10 cellular contexts compared by ENCODE assay signal in the genomic region with DNA sequence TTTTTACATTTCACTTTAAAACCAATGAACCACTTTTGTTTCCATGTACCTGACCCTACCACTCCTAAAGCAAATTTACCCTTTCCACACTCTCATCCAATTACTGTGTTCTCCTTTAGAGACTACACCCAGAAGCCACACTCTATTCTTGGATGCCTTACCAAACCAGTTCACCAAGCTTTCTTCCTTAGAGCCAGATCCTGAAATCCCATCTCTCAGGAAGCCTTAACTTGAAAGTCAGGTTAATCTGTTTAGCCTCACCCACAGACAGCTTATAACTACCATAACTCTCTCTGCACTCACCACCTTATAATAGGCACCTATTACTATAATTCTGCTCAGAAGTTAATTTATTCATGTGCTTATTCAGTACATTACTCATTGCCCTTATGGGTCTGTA. TPM values are rescaled to one million over a fixed set of nuclear protein-coding genes. Genes with fewer than 3 reads are reported as not detected.
DNase-seq lines count a peak whose midpoint lies in the region; ATAC-seq and TF ChIP-seq lines count a peak whose summit lies in the region.
"Had no signal": no experiment of that assay in that cellular context is flagged by ENCODE, and none has a peak within 500 bp of the region (broad histone marks: within the 10 kb centered on the region; RNA-seq: fewer than 3 reads in every experiment).

No MANE protein-coding gene starts in this region.

- intact Hi-C loops in Caco-2 (cut with micrococcal nuclease; ENCODE audit: unreplicated experiment), result no loop called here
- intact Hi-C loops in naive thymus-derived CD4-positive, alpha-beta T cell (cut with micrococcal nuclease), result loop anchor here (10.0 kb wide), 1 partner anchor 52 kb away; no protein-coding TSS in a partner anchor

- H3K36me3 ChIP-seq in Caco-2 (ENCODE audit: control insufficient read depth, insufficient read depth, low read length), result peaks cover 2% of the 10 kb centered on the region; the same call in 1 of the 2 replicates
- peaks cover 0 to 24% (median 15%) of the 10 kb centered on the region in 3 experiments for H3K36me3 ChIP-seq in naive thymus-derived CD4-positive, alpha-beta T cell (ENCODE audit: control insufficient read depth in 2 of 3, insufficient read depth in 3 of 3, low read length in 3 of 3)

- peaks cover 32% of the 10 kb centered on the region for H3K4me1 ChIP-seq in Caco-2
- H3K4me1 ChIP-seq in naive thymus-derived CD4-positive, alpha-beta T cell (ENCODE audit: control insufficient read depth in 2 of 2, insufficient read depth in 2 of 2, low read length in 2 of 2), result peaks cover 37 to 46% of the 10 kb centered on the region in 2 donors
- H3K4me1 ChIP-seq: SJCRH30 had no signal

- POLR2A ChIA-PET in Caco-2 (lab: Charles Lee), result no interaction called here
- POLR2A ChIA-PET in naive thymus-derived CD4-positive, alpha-beta T cell (lab: Charles Lee), result interaction anchor here (0.7 to 4.4 kb wide), 4 partner anchors 15 to 238 kb away, joined by 3 to 17 read pairs (median 6); no protein-coding TSS in a partner anchor

- H3K9me3 Mint-ChIP-seq in Caco-2 (ENCODE audit: unreplicated experiment), result no peaks in the 10 kb centered on the region
- no peaks in the 10 kb centered on the region for H3K9me3 Mint-ChIP-seq in chondrocyte (ENCODE audit: low read depth)
- H3K9me3 Mint-ChIP-seq in naive thymus-derived CD4-positive, alpha-beta T cell, result peaks cover 0 to 5% (median 0%) of the 10 kb centered on the region in 11 donors

- H3K4me3 ChIP-seq in Caco-2 (ENCODE audit: low read depth, low read length), result no peak overlapping the region
- no peak overlapping the region for H3K4me3 ChIP-seq in naive thymus-derived CD4-positive, alpha-beta T cell (ENCODE audit: low read length)
- H3K4me3 ChIP-seq: SJCRH30 had no signal

- no peaks in the 10 kb centered on the region for H3K27me3 Mint-ChIP-seq in Caco-2 (ENCODE audit: insufficient read depth, unreplicated experiment)
- no peaks in the 10 kb centered on the region for H3K27me3 Mint-ChIP-seq in chondrocyte (ENCODE audit: low read depth)
- H3K27me3 Mint-ChIP-seq in naive thymus-derived CD4-positive, alpha-beta T cell, result peaks cover 0 to 5% (median 0%) of the 10 kb centered on the region in 5 donors

- ATAC-seq in naive thymus-derived CD4-positive, alpha-beta T cell, result no peak
- no peak for ATAC-seq in GM18867 (IDR thresholded peaks at IDR 0.05; ENCODE audit: unreplicated experiment)
- ATAC-seq in HG03139 (IDR thresholded peaks at IDR 0.05; ENCODE audit: unreplicated experiment), result no peak

- H3K27me3 ChIP-seq in Caco-2 (replicated peaks; ENCODE audit: control insufficient read depth, insufficient read depth, low read length), result no peaks in the 10 kb centered on the region
- H3K27me3 ChIP-seq in naive thymus-derived CD4-positive, alpha-beta T cell (ENCODE audit: control insufficient read depth in 2 of 2, insufficient read depth in 2 of 2, low read length in 2 of 2), result no peaks in the 10 kb centered on the region
- H3K27me3 ChIP-seq: SJCRH30 had no signal

- peak overlapping the region; percentile 50 for H3K27ac Mint-ChIP-seq in Caco-2 (ENCODE audit: unreplicated experiment)
- peak overlapping the region; percentile 75 for H3K27ac Mint-ChIP-seq in chondrocyte (ENCODE audit: unreplicated experiment)
- H3K27ac Mint-ChIP-seq in naive thymus-derived CD4-positive, alpha-beta T cell, result peak overlapping the region in 8 of 9 donors; percentile 15 to 79 (median 39)

- no peak for TF ChIP-seq CTCF in Caco-2 (IDR thresholded peaks at IDR 0.05; ENCODE audit: insufficient read depth in 1 of 2, low read depth in 1 of 2, low read length in 1 of 2, severe bottlenecking in 1 of 2, unreplicated experiment in 1 of 2)
- no peak for TF ChIP-seq CTCF in chondrocyte (IDR thresholded peaks at IDR 0.05)

- H3K27ac ChIP-seq in naive thymus-derived CD4-positive, alpha-beta T cell (ENCODE audit: low read depth, low read length), result peak overlapping the region; percentile 42
- H3K27ac ChIP-seq: SJCRH30 had no signal

- H3K36me3 Mint-ChIP-seq in Caco-2 (ENCODE audit: insufficient read depth, unreplicated experiment) (peaks cover 87% of the 10 kb centered on the region), chondrocyte (ENCODE audit: low read depth) (peaks cover 26% of the 10 kb centered on the region)
- H3K36me3 Mint-ChIP-seq in naive thymus-derived CD4-positive, alpha-beta T cell, result peaks cover 6 to 42% (median 35%) of the 10 kb centered on the region in 5 donors

- peak overlapping the region; percentile 25 for H3K4me3 Mint-ChIP-seq in Caco-2 (ENCODE audit: unreplicated experiment)
- peak overlapping the region; percentile 19 for H3K4me3 Mint-ChIP-seq in chondrocyte (ENCODE audit: unreplicated experiment)
- peak overlapping the region; percentile 26 to 99 (median 62) for H3K4me3 Mint-ChIP-seq in naive thymus-derived CD4-positive, alpha-beta T cell

- peak in 1 of 2 experiments; percentile 59 for DNase-seq in Caco-2
- peak in 2 of 3 experiments; percentile 6 to 49 for DNase-seq in NCI-H1417 (lab: John Stamatoyannopoulos, UW)
- DNase-seq in chondrocyte (ENCODE audit: low spot score), result no peak
- no peak for DNase-seq in naive thymus-derived CD4-positive, alpha-beta T cell
- no peak for DNase-seq in stimulated activated CD4-positive, alpha-beta T cell treated with anti-CD3 and anti-CD28 coated beads, Interleukin-15, amount 100 ng/mL, for 24 hours
- DNase-seq in NCI-H226, result no peak
- DNase-seq: central memory CD4-positive, alpha-beta T cell; SJCRH30 had no signal

- H3K9me3 ChIP-seq in Caco-2, result no peaks in the 10 kb centered on the region
- no peaks in the 10 kb centered on the region for H3K9me3 ChIP-seq in naive thymus-derived CD4-positive, alpha-beta T cell (ENCODE audit: control insufficient read depth in 2 of 3, low read length in 3 of 3)
- H3K9me3 ChIP-seq: SJCRH30 had no signal

- H3K4me1 Mint-ChIP-seq in Caco-2 (ENCODE audit: low read depth, unreplicated experiment) (peaks cover 28% of the 10 kb centered on the region), chondrocyte (ENCODE audit: low read depth) (peaks cover 58% of the 10 kb centered on the region)
- H3K4me1 Mint-ChIP-seq in naive thymus-derived CD4-positive, alpha-beta T cell, result peaks cover 31 to 74% (median 65%) of the 10 kb centered on the region in 7 donors

- CTCF ChIA-PET in Caco-2 (lab: Charles Lee), result no interaction called here
- CTCF ChIA-PET in naive thymus-derived CD4-positive, alpha-beta T cell (lab: Charles Lee), result no interaction called here

- no TSS peak for BruUV-seq in Caco-2 (replicated peaks; lab: Mats Ljungman, UMichigan)

RNA-seq across cellular contexts. Expression of gene CSNK1A1, which starts 4.3 kb away (rescaled TPM):
- 252 and 264 TPM in 2 replicates for total RNA-seq in Caco-2 (2022)
- total RNA-seq in chondrocyte, result 214 to 227 TPM (median 224 TPM) in 3 replicates
- 100 to 1,000 TPM; 168 to 217 (median 181) TPM for total RNA-seq in naive thymus-derived CD4-positive, alpha-beta T cell
- 100 to 1,000 TPM; 146 to 164 TPM for polyA plus RNA-seq in naive thymus-derived CD4-positive, alpha-beta T cell

RNA-seq across cellular contexts. Expression of gene ARHGEF37, which starts 34.3 kb away (rescaled TPM):
- total RNA-seq in Caco-2 (2022) (0.70 and 0.86 TPM in 2 replicates), chondrocyte (5.8 to 16.8 TPM (median 6.0 TPM) in 3 replicates)
- 1 to 10 TPM in 1 of 5 experiments, under 1 TPM in 3, not detected in 1; 0.43 to 1.8 (median 0.80) TPM for total RNA-seq in naive thymus-derived CD4-positive, alpha-beta T cell
- under 1 TPM; 0.46 to 0.47 TPM for polyA plus RNA-seq in naive thymus-derived CD4-positive, alpha-beta T cell

Comparison
In these comparisons a context has a peak if more than half of its experiments do, and no peak if none do; other contexts are left out.
1. DNase-seq: peak in NCI-H1417 (2 of 3); none in chondrocyte (single experiment), naive thymus-derived CD4-positive, alpha-beta T cell (0 of 9), stimulated activated CD4-positive, alpha-beta T cell treated with anti-CD3 and anti-CD28 coated beads, Interleukin-15, amount 100 ng/mL, for 24 hours (single experiment) and NCI-H226 (single experiment).
2. Peak in every context shown above with its lines, with median percentiles within 50 percentile points of each other: H3K27ac Mint-ChIP-seq and H3K4me3 Mint-ChIP-seq.